4 cellular contexts compared by ENCODE assay signal in genomic region chr20:56658341-56658947, GRCh38. TPM values are rescaled to one million over a fixed set of nuclear protein-coding genes. Genes with fewer than 3 reads are reported as not detected.
"Had no signal": no experiment of that assay in that cellular context is flagged by ENCODE, and none has a peak within 500 bp of the region (broad histone marks: within the 10 kb centered on the region; RNA-seq: fewer than 3 reads in every experiment).

No MANE protein-coding gene starts in this region.

RNA-seq across cellular contexts. Expression of gene TFAP2C, which starts 29.3 kb away (rescaled TPM):
- total RNA-seq: HepG2, HT-29, K562 had no signal
- polyA plus RNA-seq: HepG2, IgD-negative memory B cell had no signal
